In genomic region chr11:65419460-65419772, GRCh38 we compare ENCODE assay signal across 8 cellular contexts. TPM values are rescaled to one million over a fixed set of nuclear protein-coding genes. Genes with fewer than 3 reads are reported as not detected.
A peak's percentile ranks its signal among the peaks of the same experiment; 100 is the strongest.
DNase-seq lines count a peak whose midpoint lies in the region; ATAC-seq and TF ChIP-seq lines count a peak whose summit lies in the region.

No MANE protein-coding gene starts in this region.

- in situ Hi-C loops in ACHN (cut with HindIII; ENCODE audit: low pct_ligation_motif_present, low pct_unique_long_range_greater_than_20kb, low sequenced_read_pairs) (no loop called here), GM13977 (cut with MboI; ENCODE audit: low pct_unique_long_range_greater_than_20kb, low sequenced_read_pairs, unreplicated experiment) (loop anchor here (10.0 kb wide), 1 partner anchor 45 kb away; no protein-coding TSS in a partner anchor)

- H3K27ac ChIP-seq in naive thymus-derived CD4-positive, alpha-beta T cell (ENCODE audit: low read depth, low read length), result peak overlapping the region; percentile 98

- no peak for ATAC-seq in naive thymus-derived CD4-positive, alpha-beta T cell

- H3K4me1 Mint-ChIP-seq in dendritic cell treated with granulocyte-macrophage colony-stimulating factor and Interleukin-4, amounts not matched to agents 40 ng/mL and 50 ng/mL, for 4 days (ENCODE audit: low read depth), result peaks cover 67% of the 10 kb centered on the region
- peaks cover 36 to 69% (median 45%) of the 10 kb centered on the region in 7 donors for H3K4me1 Mint-ChIP-seq in naive thymus-derived CD4-positive, alpha-beta T cell

- H3K4me3 Mint-ChIP-seq in dendritic cell treated with granulocyte-macrophage colony-stimulating factor and Interleukin-4, amounts not matched to agents 40 ng/mL and 50 ng/mL, for 4 days, result peak overlapping the region; percentile 78
- H3K4me3 Mint-ChIP-seq in naive thymus-derived CD4-positive, alpha-beta T cell, result peak overlapping the region; percentile 92 to 100 (median 97)

- POLR2A ChIA-PET in naive thymus-derived CD4-positive, alpha-beta T cell (lab: Charles Lee), result interaction anchor here (0.6 to 21.7 kb wide), 18 partner anchors 8 to 427 kb away, joined by 3 to 2591 read pairs (median 5); partner anchors contain the start of genes FRMD8, MALAT1, RNASEH2C and SCYL1

- no peaks in the 10 kb centered on the region for H3K27me3 Mint-ChIP-seq in dendritic cell treated with granulocyte-macrophage colony-stimulating factor and Interleukin-4, amounts not matched to agents 40 ng/mL and 50 ng/mL, for 4 days
- peaks cover 0 to 19% (median 0%) of the 10 kb centered on the region in 5 donors for H3K27me3 Mint-ChIP-seq in naive thymus-derived CD4-positive, alpha-beta T cell

- peaks cover 41% of the 10 kb centered on the region for H3K36me3 Mint-ChIP-seq in dendritic cell treated with granulocyte-macrophage colony-stimulating factor and Interleukin-4, amounts not matched to agents 40 ng/mL and 50 ng/mL, for 4 days (ENCODE audit: low read depth)
- peaks cover 3 to 18% (median 7%) of the 10 kb centered on the region in 5 donors for H3K36me3 Mint-ChIP-seq in naive thymus-derived CD4-positive, alpha-beta T cell

- H3K27me3 ChIP-seq in MG63, result no peaks in the 10 kb centered on the region; the same call in 1 of the 2 replicates
- H3K27me3 ChIP-seq in naive thymus-derived CD4-positive, alpha-beta T cell (ENCODE audit: control insufficient read depth in 2 of 2, insufficient read depth in 2 of 2, low read length in 2 of 2), result no peaks in the 10 kb centered on the region

- DNase-seq in ACHN (peak; percentile 5), MG63 (no peak), GM13977 (ENCODE audit: low spot score) (no peak), dermis blood vessel endothelial cell (no peak), mucosa of gallbladder (ENCODE audit: low spot score) (no peak), medulla oblongata (ENCODE audit: extremely low spot score) (no peak)
- peak in 1 of 9 donors; percentile 9 for DNase-seq in naive thymus-derived CD4-positive, alpha-beta T cell

- peak overlapping the region; percentile 100 for H3K27ac Mint-ChIP-seq in dendritic cell treated with granulocyte-macrophage colony-stimulating factor and Interleukin-4, amounts not matched to agents 40 ng/mL and 50 ng/mL, for 4 days
- H3K27ac Mint-ChIP-seq in naive thymus-derived CD4-positive, alpha-beta T cell, result peak overlapping the region; percentile 97 to 100 (median 99)

- peaks cover 3% of the 10 kb centered on the region; the same call in 1 of the 2 replicates for H3K9me3 ChIP-seq in MG63
- no peaks in the 10 kb centered on the region for H3K9me3 ChIP-seq in naive thymus-derived CD4-positive, alpha-beta T cell (ENCODE audit: control insufficient read depth in 2 of 3, low read length in 3 of 3)

- H3K9me3 Mint-ChIP-seq in dendritic cell treated with granulocyte-macrophage colony-stimulating factor and Interleukin-4, amounts not matched to agents 40 ng/mL and 50 ng/mL, for 4 days, result no peaks in the 10 kb centered on the region
- H3K9me3 Mint-ChIP-seq in naive thymus-derived CD4-positive, alpha-beta T cell, result peaks cover 0 to 12% (median 0%) of the 10 kb centered on the region in 11 donors

- peak overlapping the region; percentile 41 for H3K4me3 ChIP-seq in MG63
- peak overlapping the region; percentile 82 for H3K4me3 ChIP-seq in naive thymus-derived CD4-positive, alpha-beta T cell (ENCODE audit: low read length)

- CTCF ChIA-PET in naive thymus-derived CD4-positive, alpha-beta T cell (lab: Charles Lee), result interaction anchor here (0.8 to 7.7 kb wide), 7 partner anchors 11 to 88 kb away, joined by 3 to 68 read pairs (median 7); partner anchors contain the start of gene MALAT1

- H3K36me3 ChIP-seq in MG63, result peaks cover 17% of the 10 kb centered on the region
- H3K36me3 ChIP-seq in naive thymus-derived CD4-positive, alpha-beta T cell (ENCODE audit: control insufficient read depth in 2 of 3, insufficient read depth in 3 of 3, low read length in 3 of 3), result peaks cover 0 to 8% (median 0%) of the 10 kb centered on the region in 3 experiments

- intact Hi-C loops in dendritic cell treated with granulocyte-macrophage colony-stimulating factor and Interleukin-4, amounts not matched to agents 40 ng/mL and 50 ng/mL, for 4 days (cut with micrococcal nuclease), result loop anchor here (2.0 to 10.0 kb wide), 3 partner anchors 37 to 77 kb away; partner anchors contain the start of gene SLC25A45
- intact Hi-C loops in naive thymus-derived CD4-positive, alpha-beta T cell (cut with micrococcal nuclease), result loop anchor here (1.0 to 5.0 kb wide), 2 partner anchors 8 to 52 kb away; no protein-coding TSS in a partner anchor

- no peak for TF ChIP-seq CTCF in GM13977 (IDR thresholded peaks at IDR 0.05; ENCODE audit: extremely low read depth, insufficient read depth, missing control alignments)

- peaks cover 36 to 46% of the 10 kb centered on the region in 2 donors for H3K4me1 ChIP-seq in naive thymus-derived CD4-positive, alpha-beta T cell (ENCODE audit: control insufficient read depth in 2 of 2, insufficient read depth in 2 of 2, low read length in 2 of 2)

RNA-seq across cellular contexts. Expression of gene NEAT1, which starts 3.2 kb away (rescaled TPM):
- total RNA-seq in MG63 (2014; rRNA removed; shearing (Covaris generic); ENCODE audit: low replicate concordance), result 4.8 and 7.7 TPM in 2 replicates
- total RNA-seq in naive thymus-derived CD4-positive, alpha-beta T cell, result 1,000 to 10,000 TPM in 1 of 5 experiments, 100 to 1,000 TPM in 4; 358 to 1,454 (median 414) TPM
- polyA plus RNA-seq in naive thymus-derived CD4-positive, alpha-beta T cell, result 1 to 10 TPM; 2.5 to 2.6 TPM
- total RNA-seq in dermis blood vessel endothelial cell (50.4 and 189 TPM in 2 replicates), mucosa of gallbladder (1,012 TPM)

RNA-seq across cellular contexts. Expression of gene FRMD8, which starts 33.0 kb away (rescaled TPM):
- total RNA-seq in MG63 (2014; rRNA removed; shearing (Covaris generic); ENCODE audit: low replicate concordance), result 25.9 and 44.1 TPM in 2 replicates
- total RNA-seq in naive thymus-derived CD4-positive, alpha-beta T cell, result 10 to 100 TPM; 28.9 to 66.8 (median 44.7) TPM
- polyA plus RNA-seq in naive thymus-derived CD4-positive, alpha-beta T cell, result 10 to 100 TPM; 39.3 to 55.8 TPM
- 152 and 238 TPM in 2 replicates for total RNA-seq in dermis blood vessel endothelial cell
- total RNA-seq in mucosa of gallbladder, result 40.8 TPM

RNA-seq across cellular contexts. Expression of gene SLC25A45, which starts 37.0 kb away (rescaled TPM):
- 1.9 TPM in 2 replicates for total RNA-seq in MG63 (2014; rRNA removed; shearing (Covaris generic); ENCODE audit: low replicate concordance)
- total RNA-seq in naive thymus-derived CD4-positive, alpha-beta T cell, result 10 to 100 TPM; 20.2 to 90.6 (median 34.1) TPM
- 10 to 100 TPM; 12.3 to 21.3 TPM for polyA plus RNA-seq in naive thymus-derived CD4-positive, alpha-beta T cell
- total RNA-seq in dermis blood vessel endothelial cell (1.0 and 3.3 TPM in 2 replicates), mucosa of gallbladder (7.1 TPM)
